8 cellular contexts compared by ENCODE assay signal in the genomic region with DNA sequence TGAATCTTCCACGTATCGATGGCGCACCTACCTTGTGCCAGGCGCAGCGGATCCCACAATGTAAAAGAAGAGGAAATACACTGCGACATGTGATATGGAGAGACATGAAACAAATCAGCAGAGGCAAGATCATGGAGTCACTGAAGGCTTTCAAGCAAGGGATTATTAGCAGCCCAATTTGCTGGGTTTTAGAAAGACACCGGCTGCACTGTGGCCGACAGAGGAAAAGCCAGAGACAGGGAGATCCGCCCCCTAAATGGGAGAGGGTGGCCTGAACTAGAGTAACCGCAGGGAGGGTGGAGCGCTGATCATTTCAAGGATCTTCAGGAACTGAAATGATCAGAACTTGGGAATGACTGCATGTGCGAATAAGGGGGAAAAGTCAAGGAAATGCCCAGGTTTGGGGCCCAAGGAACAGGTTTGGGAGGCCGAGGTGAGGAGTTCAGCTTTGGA. TPM values are rescaled to one million over a fixed set of nuclear protein-coding genes. Genes with fewer than 3 reads are reported as not detected.
A peak's percentile ranks its signal among the peaks of the same experiment; 100 is the strongest.
DNase-seq lines count a peak whose midpoint lies in the region; ATAC-seq and TF ChIP-seq lines count a peak whose summit lies in the region.

No MANE protein-coding gene starts in this region.

- H3K4me3 ChIP-seq in HUES64 (ENCODE audit: low read length) (peak overlapping the region; percentile 98), brain microvascular endothelial cell (ENCODE audit: low read depth, low read length) (peak overlapping the region; percentile 98), mononuclear cell (ENCODE audit: low read length) (peak overlapping the region; percentile 92)

- no peak for ATAC-seq in GM21737 (IDR thresholded peaks at IDR 0.05; ENCODE audit: unreplicated experiment)

- DNase-seq in AG20443 (ENCODE audit: low spot score) (peak; percentile 32), brain microvascular endothelial cell (no peak), RPMI8226 (no peak), hippocampal formation (lab: John Stamatoyannopoulos, UW) (no peak), NCI-H2171 (lab: John Stamatoyannopoulos, UW) (no peak)

- H3K9me3 ChIP-seq in HUES64 (ENCODE audit: insufficient read depth, low read depth, low read length) = no peaks in the 10 kb centered on the region
- H3K9me3 ChIP-seq in mononuclear cell (ENCODE audit: low read depth, low read length) = no peaks in the 10 kb centered on the region

- in situ Hi-C loops in brain microvascular endothelial cell (cut with HindIII; ENCODE audit: low pct_ligation_motif_present, low sequenced_read_pairs) = no loop called here

- H3K4me1 ChIP-seq in HUES64 (ENCODE audit: insufficient read depth, low read length) (peaks cover 22% of the 10 kb centered on the region), mononuclear cell (ENCODE audit: insufficient read depth, low read length) (peaks cover 26% of the 10 kb centered on the region)

- WGBS in HUES64 = 79% methylated on average over 13 of the region's 13 CpGs

- no peaks in the 10 kb centered on the region for H3K27me3 ChIP-seq in HUES64 (ENCODE audit: insufficient read depth, low read length)
- no peaks in the 10 kb centered on the region for H3K27me3 ChIP-seq in brain microvascular endothelial cell (replicated peaks)
- no peaks in the 10 kb centered on the region for H3K27me3 ChIP-seq in mononuclear cell (ENCODE audit: insufficient read depth, low read length)

- TF ChIP-seq CTCF in brain microvascular endothelial cell (IDR thresholded peaks at IDR 0.05; ENCODE audit: low read depth, low read length, missing control alignments) = no peak

- peak overlapping the region; percentile 93 for H3K9ac ChIP-seq in HUES64 (ENCODE audit: low read depth, low read length)

- H3K27ac ChIP-seq in HUES64 (ENCODE audit: low read depth, low read length) (peak overlapping the region; percentile 61; the same call in 1 of the 2 replicates), brain microvascular endothelial cell (peak overlapping the region; percentile 51)

- H3K36me3 ChIP-seq in HUES64 (ENCODE audit: insufficient read depth, low read length) = peaks cover 37% of the 10 kb centered on the region
- peaks cover 28% of the 10 kb centered on the region for H3K36me3 ChIP-seq in brain microvascular endothelial cell (replicated peaks)

RNA-seq across cellular contexts. Expression of gene C15orf40, which starts 0.6 kb away (rescaled TPM):
- polyA plus RNA-seq in HUES64 (2013, experiment 1 of 2) = 13.9 TPM
- 13.5 TPM for polyA plus RNA-seq in HUES64 (2013, experiment 2 of 2)
- 14.2 TPM for total RNA-seq in mononuclear cell

RNA-seq across cellular contexts. Expression of gene RAMAC, which starts 26.1 kb away (rescaled TPM):
- 27.7 TPM for polyA plus RNA-seq in HUES64 (2013, experiment 1 of 2)
- polyA plus RNA-seq in HUES64 (2013, experiment 2 of 2) = 29.5 TPM
- 38.1 TPM for total RNA-seq in mononuclear cell

RNA-seq across cellular contexts. Expression of gene BTBD1, which starts 55.0 kb away (rescaled TPM):
- polyA plus RNA-seq in HUES64 (2013, experiment 1 of 2) = 28.4 TPM
- 33.3 TPM for polyA plus RNA-seq in HUES64 (2013, experiment 2 of 2)
- total RNA-seq in mononuclear cell = 77.3 TPM

RNA-seq across cellular contexts. Expression of gene HOMER2, which starts 59.5 kb away (rescaled TPM):
- 13.5 TPM for polyA plus RNA-seq in HUES64 (2013, experiment 1 of 2)
- polyA plus RNA-seq in HUES64 (2013, experiment 2 of 2) = 10.8 TPM
- 3.7 TPM for total RNA-seq in mononuclear cell
